11 cellular contexts compared by ENCODE assay signal in genomic region chr3:147237991-147238390, GRCh38.
"Had no signal": no experiment of that assay in that cellular context is flagged by ENCODE, and none has a peak within 500 bp of the region (broad histone marks: within the 10 kb centered on the region; RNA-seq: fewer than 3 reads in every experiment).

No MANE protein-coding gene starts in this region.

- H2AFZ ChIP-seq: GM23248, GM23338 had no signal

- H3K9me3 ChIP-seq: HAP-1 had no signal

- FAIRE-seq: H1, H54 had no signal

- ATAC-seq: GM23338, HCT116 had no signal

- H3K4me2 ChIP-seq: GM23338 had no signal

- H3K4me3 ChIP-seq: GM23248, GM23338, HAP-1 had no signal

- H3K27ac ChIP-seq: GM23248 had no signal

- H3K9ac ChIP-seq: GM23248 had no signal

- H3K36me3 ChIP-seq: HAP-1 had no signal

- DNase-seq: GM23248, GOT3, H7, H9, HCEC 1CT, HFFc6 had no signal

- H3K4me1 ChIP-seq: HAP-1 had no signal
